19 cellular contexts compared by ENCODE assay signal in the genomic region with DNA sequence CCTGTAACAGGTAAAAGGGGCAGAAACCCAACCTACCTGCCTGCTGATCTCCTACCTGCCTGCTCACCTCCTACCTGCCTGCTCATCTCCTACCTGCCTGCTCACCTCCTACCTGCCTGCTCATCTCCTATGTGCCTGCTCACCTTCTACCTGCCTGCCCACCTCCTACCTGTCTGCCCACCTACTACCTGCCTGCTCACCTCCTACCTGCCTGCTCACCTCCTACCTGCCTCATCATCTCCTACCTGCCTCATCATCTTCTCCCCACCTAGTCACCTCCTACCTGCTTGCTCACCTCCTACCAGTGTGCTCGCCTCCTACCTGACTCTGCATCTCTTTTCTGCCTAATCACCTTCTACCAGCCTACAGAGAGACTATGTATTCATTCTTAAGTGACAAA.
"Had no signal": no experiment of that assay in that cellular context is flagged by ENCODE, and none has a peak within 500 bp of the region (broad histone marks: within the 10 kb centered on the region; RNA-seq: fewer than 3 reads in every experiment).

No MANE protein-coding gene starts in this region.

- H3K36me3 Mint-ChIP-seq: immature natural killer cell; naive B cell; stimulated activated naive B cell treated with anti-CD40 and anti-IgM and Interleukin-4, amounts not matched to agents 10 μg/mL and 1 μg/mL and 100 μg/mL, for 72 hours had no signal

- H3K4me1 ChIP-seq: esophagus squamous epithelium, psoas muscle, thyroid gland, upper lobe of left lung, uterus had no signal

- DNase-seq: effector memory CD8-positive, alpha-beta T cell; esophagus squamous epithelium; foreskin fibroblast; immature natural killer cell; kidney; left cardiac atrium; left ventricle myocardium superior; mesenchymal stem cell; naive B cell; stimulated activated CD4-positive, alpha-beta T cell treated with anti-CD3 and anti-CD28 coated beads, Interleukin-2, amount 100 ng/mL, for 24 hours; stimulated activated CD4-positive, alpha-beta T cell treated with anti-CD3 and anti-CD28 coated beads, Interleukin-4, amount 100 ng/mL, for 4 hours; stimulated activated naive B cell treated with anti-CD40 and anti-IgM and Interleukin-4, amounts not matched to agents 10 μg/mL and 1 μg/mL and 100 μg/mL, for 72 hours; thyroid gland; upper lobe of left lung; uterus had no signal

- H3K9me3 Mint-ChIP-seq: effector memory CD8-positive, alpha-beta T cell; immature natural killer cell; nephron; stimulated activated naive B cell treated with anti-CD40 and anti-IgM and Interleukin-4, amounts not matched to agents 10 μg/mL and 1 μg/mL and 100 μg/mL, for 72 hours had no signal

- H3K27ac Mint-ChIP-seq: effector memory CD8-positive, alpha-beta T cell; immature natural killer cell; nephron; stimulated activated naive B cell treated with anti-CD40 and anti-IgM and Interleukin-4, amounts not matched to agents 10 μg/mL and 1 μg/mL and 100 μg/mL, for 72 hours had no signal

- H3K36me3 ChIP-seq: esophagus squamous epithelium, thyroid gland, upper lobe of left lung, uterus had no signal

- H3K4me3 Mint-ChIP-seq: effector memory CD8-positive, alpha-beta T cell; immature natural killer cell; nephron; stimulated activated naive B cell treated with anti-CD40 and anti-IgM and Interleukin-4, amounts not matched to agents 10 μg/mL and 1 μg/mL and 100 μg/mL, for 72 hours had no signal

- H3K27me3 ChIP-seq: thyroid gland, upper lobe of left lung, uterus had no signal

- ATAC-seq: effector memory CD8-positive, alpha-beta T cell; left cardiac atrium; left ventricle myocardium superior; psoas muscle; sciatic nerve; stimulated activated naive B cell treated with anti-CD40 and anti-IgM and Interleukin-4, amounts not matched to agents 10 μg/mL and 1 μg/mL and 100 μg/mL, for 72 hours had no signal

- H3K9me3 ChIP-seq: esophagus squamous epithelium, psoas muscle, thyroid gland, upper lobe of left lung, uterus had no signal

- H3K4me3 ChIP-seq: esophagus squamous epithelium, lung, psoas muscle, thyroid gland, upper lobe of left lung, uterus had no signal

- H3K4me1 Mint-ChIP-seq: immature natural killer cell; nephron; stimulated activated naive B cell treated with anti-CD40 and anti-IgM and Interleukin-4, amounts not matched to agents 10 μg/mL and 1 μg/mL and 100 μg/mL, for 72 hours had no signal

- H3K27ac ChIP-seq: esophagus squamous epithelium, psoas muscle, thyroid gland, upper lobe of left lung, uterus had no signal
